In the genomic region with DNA sequence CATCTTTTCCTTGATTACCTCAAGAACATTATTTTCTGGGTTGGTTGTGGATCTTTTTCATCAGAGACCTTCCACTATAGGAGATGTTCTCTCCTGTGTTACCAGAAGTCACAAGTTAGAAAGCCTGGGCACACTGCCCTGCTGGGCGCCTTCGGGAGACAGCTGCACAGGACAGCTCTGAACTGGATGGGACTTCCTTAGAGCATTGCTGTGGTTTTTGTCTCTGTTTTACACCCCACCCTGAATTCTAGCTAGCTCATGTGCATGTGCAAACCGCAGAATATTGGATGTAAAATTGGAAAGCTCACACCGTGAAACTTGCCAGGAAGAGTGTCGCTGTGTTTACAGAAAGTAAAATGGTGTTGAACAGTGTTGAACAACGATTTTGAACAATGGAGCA, we compare ENCODE assay signal across 17 cellular contexts. TPM values are rescaled to one million over a fixed set of nuclear protein-coding genes. Genes with fewer than 3 reads are reported as not detected.
A peak's percentile ranks its signal among the peaks of the same experiment; 100 is the strongest.
DNase-seq lines count a peak whose midpoint lies in the region; ATAC-seq, FAIRE-seq and TF ChIP-seq lines count a peak whose summit lies in the region.
"Had no signal": no experiment of that assay in that cellular context is flagged by ENCODE, and none has a peak within 500 bp of the region (broad histone marks: within the 10 kb centered on the region; RNA-seq: fewer than 3 reads in every experiment).

No MANE protein-coding gene starts in this region.

- H3K9me3 ChIP-seq in mammary epithelial cell (replicated peaks; ENCODE audit: insufficient read depth, low read length) = no peaks in the 10 kb centered on the region
- H3K9me3 ChIP-seq in right lobe of liver = no peaks in the 10 kb centered on the region
- no peaks in the 10 kb centered on the region for H3K9me3 ChIP-seq in stomach smooth muscle (ENCODE audit: control insufficient read depth in 2 of 2, low read length in 2 of 2)
- H3K9me3 ChIP-seq: SK-N-SH had no signal

- no peak for FAIRE-seq in H54 (lab: Jason Lieb, UNC)

- H3K36me3 Mint-ChIP-seq in activated T-helper 2 cell treated with anti-CD3 and anti-CD28 coated beads, Interferon-gamma antibody, Interleukin-2, Interleukin-4, amounts not matched to agents 10 μg/mL and 5 μg/mL and 100 μg/mL, durations not matched to agents 14 hours and 24 hours and 36 hours (ENCODE audit: low read depth) = no peaks in the 10 kb centered on the region

- 77% methylated on average over 6 of the region's 6 CpGs for WGBS in mammary epithelial cell (ENCODE audit: low coverage, missing lambda C conversion rate)
- WGBS in right lobe of liver (ENCODE audit: insufficient coverage, low coverage, low lambda C conversion rate, missing lambda C conversion rate) = 45% methylated on average over 6 of the region's 6 CpGs

- no peak overlapping the region for H3K27ac ChIP-seq in mammary epithelial cell (ENCODE audit: insufficient read depth, low read depth, low read length)
- H3K27ac ChIP-seq in right lobe of liver = no peak overlapping the region
- peak overlapping the region; percentile 37 for H3K27ac ChIP-seq in stomach smooth muscle (ENCODE audit: low read length)
- H3K27ac ChIP-seq: VCaP had no signal

- H3K4me3 ChIP-seq in mammary epithelial cell (replicated peaks in 1 of 3; ENCODE audit: insufficient read depth in 1 of 3, low read depth in 2 of 3, low read length in 3 of 3) (no peak overlapping the region), right lobe of liver (no peak overlapping the region), stomach smooth muscle (ENCODE audit: low read length in 2 of 2) (no peak overlapping the region)

- dilution Hi-C loops in mammary epithelial cell (cut with HindIII; ENCODE audit: low sequenced_read_pairs) = no loop called here

- H3K4me1 ChIP-seq in mammary epithelial cell (ENCODE audit: insufficient read depth, low read length) (peaks cover 27% of the 10 kb centered on the region), right lobe of liver (peaks cover 0 to 33% (median 7%) of the 10 kb centered on the region in 4 donors), stomach smooth muscle (ENCODE audit: control insufficient read depth, insufficient read depth, low read length) (peaks cover 26% of the 10 kb centered on the region)

- peak; percentile 63 to 71 (median 66) for ATAC-seq in right lobe of liver
- ATAC-seq: activated T-helper 17 cell treated with anti-CD3 and anti-CD28 coated beads, Interleukin-2, amount 50 U/mL, for 72 hours had no signal

- no peak overlapping the region for H3K27ac Mint-ChIP-seq in activated T-helper 2 cell treated with anti-CD3 and anti-CD28 coated beads, Interferon-gamma antibody, Interleukin-2, Interleukin-4, amounts not matched to agents 10 μg/mL and 5 μg/mL and 100 μg/mL, durations not matched to agents 14 hours and 24 hours and 36 hours
- H3K27ac Mint-ChIP-seq: activated T-helper 17 cell treated with anti-CD3 and anti-CD28 coated beads, Interleukin-2, amount 50 U/mL, for 72 hours; progenitor cell of endocrine pancreas had no signal

- H3K9ac ChIP-seq in mammary epithelial cell (ENCODE audit: insufficient read depth, low read length) (no peak overlapping the region), stomach smooth muscle (ENCODE audit: low read length in 2 of 2) (no peak overlapping the region)
- H3K9ac ChIP-seq: SK-N-SH had no signal

- in situ Hi-C loops in mammary epithelial cell (cut with MboI; ENCODE audit: low sequenced_read_pairs in 2 of 2) = no loop called here

- no peaks in the 10 kb centered on the region for H3K9me3 Mint-ChIP-seq in activated T-helper 2 cell treated with anti-CD3 and anti-CD28 coated beads, Interferon-gamma antibody, Interleukin-2, Interleukin-4, amounts not matched to agents 10 μg/mL and 5 μg/mL and 100 μg/mL, durations not matched to agents 14 hours and 24 hours and 36 hours
- H3K9me3 Mint-ChIP-seq: activated T-helper 17 cell treated with anti-CD3 and anti-CD28 coated beads, Interleukin-2, amount 50 U/mL, for 72 hours had no signal

- peak overlapping the region; percentile 49 for H2AFZ ChIP-seq in mammary epithelial cell (ENCODE audit: low read depth, low read length)

- H3K79me2 ChIP-seq in mammary epithelial cell (ENCODE audit: insufficient read depth, low read length) = no peaks in the 10 kb centered on the region

- TF ChIP-seq CTCF in mammary epithelial cell (conservative IDR thresholded peaks at IDR 0.05 in 1 of 2, IDR thresholded peaks at IDR 0.05 in 1 of 2; ENCODE audit: extremely low read depth in 1 of 2, insufficient read depth in 1 of 2, low read depth in 1 of 2, low read length in 2 of 2) (no peak), right lobe of liver (IDR thresholded peaks at IDR 0.05) (no peak)

- H3K36me3 ChIP-seq in mammary epithelial cell (ENCODE audit: insufficient read depth, low read length) = no peaks in the 10 kb centered on the region
- H3K36me3 ChIP-seq in right lobe of liver = no peaks in the 10 kb centered on the region
- no peaks in the 10 kb centered on the region for H3K36me3 ChIP-seq in stomach smooth muscle (ENCODE audit: control insufficient read depth in 2 of 2, insufficient read depth in 2 of 2, low read length in 2 of 2)

- H3K4me2 ChIP-seq in mammary epithelial cell (ENCODE audit: insufficient read depth, low read depth, low read length) = no peak overlapping the region
- H3K4me2 ChIP-seq: SK-N-SH had no signal

- TF ChIP-seq POLR2A in right lobe of liver (IDR thresholded peaks at IDR 0.05) (no peak), H54 (IDR thresholded peaks at IDR 0.05; ENCODE audit: low read depth, low read length) (no peak)

- no TSS peak for BruUV-seq in mammary epithelial cell (replicated peaks; lab: Mats Ljungman, UMichigan)

- intact Hi-C loops in mammary epithelial cell (cut with micrococcal nuclease) = no loop called here
- intact Hi-C loops in right lobe of liver (cut with DNase I) = no loop called here
- intact Hi-C loops in activated T-helper 2 cell treated with anti-CD3 and anti-CD28 coated beads, Interferon-gamma antibody, Interleukin-2, Interleukin-4, amounts not matched to agents 10 μg/mL and 5 μg/mL and 100 μg/mL, durations not matched to agents 14 hours and 24 hours and 36 hours (cut with micrococcal nuclease) = no loop called here

- peak; percentile 9 for DNase-seq in KG1 (lab: John Stamatoyannopoulos, UW)
- DNase-seq in mammary epithelial cell = peak; percentile 32
- peak in 1 of 3 donors; percentile 35 for DNase-seq in right lobe of liver
- no peak for DNase-seq in stimulated activated CD4-positive, alpha-beta T cell treated with anti-CD3 and anti-CD28 coated beads, Interleukin-12 subunit alpha, Interleukin-12 subunit beta, amount 100 ng/mL, for 4 hours
- no peak for DNase-seq in H54 (ENCODE audit: insufficient read length, low spot score)
- DNase-seq in activated T-helper 2 cell treated with anti-CD3 and anti-CD28 coated beads, Interferon-gamma antibody, Interleukin-2, Interleukin-4, amounts not matched to agents 10 μg/mL and 5 μg/mL and 100 μg/mL, durations not matched to agents 14 hours and 24 hours and 36 hours (ENCODE audit: low spot score) = no peak
- DNase-seq: activated CD8-positive, alpha-beta memory T cell treated with anti-CD3 and anti-CD28 coated beads for 24 hours; amniotic stem cell; DMS153; islet precursor cell; Karpas-422; NCI-H1694 treated with DMSO at 0.1 percent for 48 hours; SK-N-SH had no signal

- H3K4me3 Mint-ChIP-seq in activated T-helper 2 cell treated with anti-CD3 and anti-CD28 coated beads, Interferon-gamma antibody, Interleukin-2, Interleukin-4, amounts not matched to agents 10 μg/mL and 5 μg/mL and 100 μg/mL, durations not matched to agents 14 hours and 24 hours and 36 hours (ENCODE audit: low read depth) = no peak overlapping the region
- H3K4me3 Mint-ChIP-seq: activated T-helper 17 cell treated with anti-CD3 and anti-CD28 coated beads, Interleukin-2, amount 50 U/mL, for 72 hours had no signal

- no peaks in the 10 kb centered on the region for H3K27me3 ChIP-seq in mammary epithelial cell (ENCODE audit: insufficient read depth, low read length)
- H3K27me3 ChIP-seq in right lobe of liver = no peaks in the 10 kb centered on the region
- H3K27me3 ChIP-seq in stomach smooth muscle (ENCODE audit: control insufficient read depth in 1 of 2, insufficient read depth in 2 of 2, low read length in 2 of 2) = no peaks in the 10 kb centered on the region

- H3K4me1 Mint-ChIP-seq in activated T-helper 2 cell treated with anti-CD3 and anti-CD28 coated beads, Interferon-gamma antibody, Interleukin-2, Interleukin-4, amounts not matched to agents 10 μg/mL and 5 μg/mL and 100 μg/mL, durations not matched to agents 14 hours and 24 hours and 36 hours (ENCODE audit: low read depth) = no peaks in the 10 kb centered on the region
- H3K4me1 Mint-ChIP-seq: activated T-helper 17 cell treated with anti-CD3 and anti-CD28 coated beads, Interleukin-2, amount 50 U/mL, for 72 hours had no signal

- H3K27me3 Mint-ChIP-seq in activated T-helper 2 cell treated with anti-CD3 and anti-CD28 coated beads, Interferon-gamma antibody, Interleukin-2, Interleukin-4, amounts not matched to agents 10 μg/mL and 5 μg/mL and 100 μg/mL, durations not matched to agents 14 hours and 24 hours and 36 hours (ENCODE audit: low read depth) = peaks cover 4% of the 10 kb centered on the region
- H3K27me3 Mint-ChIP-seq: progenitor cell of endocrine pancreas had no signal

- CTCF ChIA-PET in mammary epithelial cell (lab: Charles Lee; ENCODE audit: low non-redundant PET) = no interaction called here

- no peaks in the 10 kb centered on the region for H4K20me1 ChIP-seq in mammary epithelial cell (ENCODE audit: insufficient read depth, low read length)

RNA-seq across cellular contexts. Expression of a gene that starts 54.4 kb away (rescaled TPM):
- total RNA-seq in mammary epithelial cell (100 to 1,000 TPM; 156 to 174 TPM), right lobe of liver (100 to 1,000 TPM in 2 of 6 experiments, 10 to 100 TPM in 4; 44.0 to 171 (median 77.5) TPM)
- polyA plus RNA-seq in mammary epithelial cell = 285 TPM
- polyA minus RNA-seq in mammary epithelial cell = 7.8 TPM
- total RNA-seq in activated T-helper 2 cell treated with anti-CD3 and anti-CD28 coated beads, Interferon-gamma antibody, Interleukin-2, Interleukin-4, amounts not matched to agents 10 μg/mL and 5 μg/mL and 100 μg/mL, durations not matched to agents 14 hours and 24 hours and 36 hours = 194 and 200 TPM in 2 replicates

Comparison
In these comparisons a context has a peak if more than half of its experiments do, and no peak if none do; other contexts are left out.
1. DNase-seq: peak in KG1 (single experiment) and mammary epithelial cell (single experiment); none in stimulated activated CD4-positive, alpha-beta T cell treated with anti-CD3 and anti-CD28 coated beads, Interleukin-12 subunit alpha, Interleukin-12 subunit beta, amount 100 ng/mL, for 4 hours (single experiment), H54 (single experiment) and activated T-helper 2 cell treated with anti-CD3 and anti-CD28 coated beads, Interferon-gamma antibody, Interleukin-2, Interleukin-4, amounts not matched to agents 10 μg/mL and 5 μg/mL and 100 μg/mL, durations not matched to agents 14 hours and 24 hours and 36 hours (single experiment).